ENCODE assay signal across 21 cellular contexts in the genomic region with DNA sequence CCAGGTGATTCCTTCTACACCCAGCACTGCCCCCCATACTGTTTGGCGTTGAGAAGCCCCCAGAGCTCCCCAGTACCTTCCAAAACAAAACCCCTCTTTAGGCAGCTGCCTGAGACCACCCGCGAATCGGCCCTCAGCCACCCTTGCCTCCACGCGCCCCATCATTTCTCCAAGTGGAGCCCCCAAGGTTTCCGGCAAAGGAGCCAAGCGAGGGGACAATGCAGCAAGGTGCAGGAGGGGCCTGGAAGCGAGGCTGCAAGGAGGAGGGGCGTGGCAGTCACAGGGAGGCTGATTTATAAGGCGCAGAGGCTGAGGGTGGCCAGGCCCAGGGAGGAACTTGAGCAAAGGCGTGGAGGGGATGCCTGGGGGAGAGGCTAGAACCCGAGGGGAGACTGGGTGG. TPM values are rescaled to one million over a fixed set of nuclear protein-coding genes. Genes with fewer than 3 reads are reported as not detected.
DNase-seq lines count a peak whose midpoint lies in the region; ATAC-seq and TF ChIP-seq lines count a peak whose summit lies in the region.
"Had no signal": no experiment of that assay in that cellular context is flagged by ENCODE, and none has a peak within 500 bp of the region (broad histone marks: within the 10 kb centered on the region; RNA-seq: fewer than 3 reads in every experiment).

No MANE protein-coding gene starts in this region.

- H3K36me3 ChIP-seq in BLaER1 (peaks cover 46% of the 10 kb centered on the region), neural progenitor cell (no peaks in the 10 kb centered on the region)
- H3K36me3 ChIP-seq: Peyer's patch, SJCRH30 had no signal

- no peaks in the 10 kb centered on the region for H3K79me2 ChIP-seq in neural progenitor cell (ENCODE audit: low read depth)

- H3K27ac ChIP-seq in 22Rv1: peak overlapping the region; percentile 55; the same call in 1 of the 2 replicates
- no peak overlapping the region for H3K27ac ChIP-seq in BLaER1
- H3K27ac ChIP-seq in neural progenitor cell: no peak overlapping the region
- H3K27ac ChIP-seq: KMS-11, Peyer's patch, SJCRH30 had no signal

- H3K4me2 ChIP-seq in BLaER1 (peak overlapping the region; percentile 84), neural progenitor cell (no peak overlapping the region)
- H3K4me2 ChIP-seq: GM23338, KMS-11 had no signal

- H4K20me1 ChIP-seq in BLaER1: peaks cover 83% of the 10 kb centered on the region
- peaks cover 28% of the 10 kb centered on the region for H4K20me1 ChIP-seq in neural progenitor cell (ENCODE audit: low read depth)

- no peaks in the 10 kb centered on the region for H3K4me1 Mint-ChIP-seq in activated T-helper 17 cell treated with anti-CD3 and anti-CD28 coated beads, Interleukin-2, amount 50 U/mL, for 72 hours
- H3K4me1 Mint-ChIP-seq in neural progenitor cell: peaks cover 47% of the 10 kb centered on the region

- no peaks in the 10 kb centered on the region for H3K27me3 ChIP-seq in BLaER1
- H3K27me3 ChIP-seq in neural progenitor cell: no peaks in the 10 kb centered on the region
- H3K27me3 ChIP-seq: Peyer's patch, SJCRH30 had no signal

- H3K4me3 Mint-ChIP-seq in activated T-helper 17 cell treated with anti-CD3 and anti-CD28 coated beads, Interleukin-2, amount 50 U/mL, for 72 hours: no peak overlapping the region
- no peak overlapping the region for H3K4me3 Mint-ChIP-seq in neural progenitor cell
- H3K4me3 Mint-ChIP-seq: CD8-positive, alpha-beta T cell; GM23338 had no signal

- peak overlapping the region; percentile 76 for H3K27ac Mint-ChIP-seq in activated T-helper 17 cell treated with anti-CD3 and anti-CD28 coated beads, Interleukin-2, amount 50 U/mL, for 72 hours
- peak overlapping the region; percentile 50 for H3K27ac Mint-ChIP-seq in neural progenitor cell
- H3K27ac Mint-ChIP-seq: CD8-positive, alpha-beta T cell; GM23338 had no signal

- TF ChIP-seq CTCF in 22Rv1 (IDR thresholded peaks at IDR 0.05) (no peak), neural progenitor cell (IDR thresholded peaks at IDR 0.05) (no peak)

- H3K4me3 ChIP-seq in BLaER1 (no peak overlapping the region), neural progenitor cell (no peak overlapping the region)
- H3K4me3 ChIP-seq: GM23338, Peyer's patch, SJCRH30 had no signal

- no peaks in the 10 kb centered on the region for H3K9me3 Mint-ChIP-seq in activated T-helper 17 cell treated with anti-CD3 and anti-CD28 coated beads, Interleukin-2, amount 50 U/mL, for 72 hours
- H3K9me3 Mint-ChIP-seq in neural progenitor cell: no peaks in the 10 kb centered on the region
- H3K9me3 Mint-ChIP-seq: CD8-positive, alpha-beta T cell; GM23338 had no signal

- H3K27me3 Mint-ChIP-seq in activated T-helper 17 cell treated with anti-CD3 and anti-CD28 coated beads, Interleukin-2, amount 50 U/mL, for 72 hours: no peaks in the 10 kb centered on the region
- H3K27me3 Mint-ChIP-seq in neural progenitor cell (ENCODE audit: insufficient read depth, low read depth): peaks cover 5% of the 10 kb centered on the region

- DNase-seq in neural progenitor cell (ENCODE audit: low spot score) (no peak), mucosa of gallbladder (ENCODE audit: low spot score) (no peak), dedifferentiated amniotic fluid mesenchymal stem cell (ENCODE audit: extremely low spot score) (no peak)
- DNase-seq in stimulated activated naive CD4-positive, alpha-beta T cell (lab: John Stamatoyannopoulos, UW): no peak
- DNase-seq: ACHN, C1 segment of cervical spinal cord, GDM1, MV-4-11, NCI-H1105 treated with DMSO at 0.1 percent for 48 hours, NCI-H2081 treated with DMSO at 0.1 percent for 48 hours, NCI-H2171 treated with DMSO at 0.1 percent for 48 hours, NCI-H524 treated with DMSO at 0.1 percent for 48 hours, Peyer's patch, SJCRH30 had no signal

- H3K4me1 ChIP-seq in BLaER1 (peaks cover 71% of the 10 kb centered on the region), neural progenitor cell (peaks cover 14% of the 10 kb centered on the region)
- H3K4me1 ChIP-seq: SJCRH30 had no signal

- H3K9me3 ChIP-seq in BLaER1 (no peaks in the 10 kb centered on the region), neural progenitor cell (ENCODE audit: low read depth) (no peaks in the 10 kb centered on the region)
- H3K9me3 ChIP-seq: Peyer's patch, SJCRH30 had no signal

- no peak for ATAC-seq in activated T-helper 17 cell treated with anti-CD3 and anti-CD28 coated beads, Interleukin-2, amount 50 U/mL, for 72 hours (replicated peaks)
- ATAC-seq: CD8-positive, alpha-beta T cell; GM23338; HCT116 had no signal

- peaks cover 6% of the 10 kb centered on the region for H3K36me3 Mint-ChIP-seq in activated T-helper 17 cell treated with anti-CD3 and anti-CD28 coated beads, Interleukin-2, amount 50 U/mL, for 72 hours (ENCODE audit: low read depth)
- peaks cover 2% of the 10 kb centered on the region for H3K36me3 Mint-ChIP-seq in neural progenitor cell

- no peak overlapping the region for H2AFZ ChIP-seq in neural progenitor cell (replicated peaks)
- H2AFZ ChIP-seq: GM23338 had no signal

- H3F3A ChIP-seq in neural progenitor cell (ENCODE audit: low read depth): no peaks in the 10 kb centered on the region

- H3K9ac ChIP-seq in BLaER1 (0 out of 2 replicates have a peak overlapping the region, but pooled peaks have one; percentile 2), neural progenitor cell (no peak overlapping the region)
- H3K9ac ChIP-seq: KMS-11 had no signal

RNA-seq across cellular contexts. Expression of a gene that starts 16.1 kb away (rescaled TPM):
- total RNA-seq in activated T-helper 17 cell treated with anti-CD3 and anti-CD28 coated beads, Interleukin-2, amount 50 U/mL, for 72 hours: 1 to 10 TPM; 2.7 to 3.4 TPM
- total RNA-seq in neural progenitor cell (ENCODE audit: low replicate concordance) (2.5 and 9.0 TPM in 2 replicates), mucosa of gallbladder (11.6 TPM)
